ENCODE assay signal across 11 cellular contexts in the genomic region with DNA sequence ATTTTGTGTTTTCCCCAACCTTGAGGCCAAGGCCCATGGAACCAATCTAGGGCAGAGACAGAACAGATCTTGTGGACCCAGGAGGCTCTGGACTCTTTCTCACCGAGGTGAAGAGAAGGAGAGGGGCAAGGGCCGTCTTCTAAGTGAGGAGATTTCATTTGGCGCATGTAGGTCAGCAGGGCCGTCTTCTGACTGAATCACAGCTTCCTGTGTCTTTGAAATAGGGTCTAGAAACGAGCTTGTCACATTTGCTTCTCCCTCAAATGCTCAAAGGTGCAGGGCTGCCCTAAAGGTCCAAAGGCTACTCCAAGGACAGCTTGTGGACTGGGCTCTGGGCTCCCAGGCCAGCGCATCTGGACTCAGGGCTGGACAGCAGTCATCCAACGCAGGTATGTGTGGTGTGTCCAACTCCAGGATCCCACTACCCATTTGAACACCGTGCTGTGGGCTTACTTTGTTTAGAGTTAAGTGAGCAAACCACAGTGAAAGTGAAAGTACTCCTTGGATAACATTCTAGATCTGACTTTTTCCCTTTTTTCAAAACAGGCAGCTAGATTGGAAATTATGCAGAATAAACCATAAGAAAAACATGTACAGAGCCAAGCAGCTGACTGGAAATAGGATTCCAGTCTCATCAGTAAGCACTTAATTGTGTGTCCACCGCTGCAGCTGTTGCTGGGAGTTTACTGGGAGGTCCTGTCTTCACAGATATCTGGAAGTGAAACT.
DNase-seq lines count a peak whose midpoint lies in the region; ATAC-seq and TF ChIP-seq lines count a peak whose summit lies in the region.
"Had no signal": no experiment of that assay in that cellular context is flagged by ENCODE, and none has a peak within 500 bp of the region (broad histone marks: within the 10 kb centered on the region; RNA-seq: fewer than 3 reads in every experiment).

No MANE protein-coding gene starts in this region.

- no peak for DNase-seq in activated T-cell treated with anti-CD3 and anti-CD28 coated beads, Interleukin-2, amount 50 U/mL, for 4 hours
- DNase-seq in activated T-cell treated with anti-CD3 and anti-CD28 coated beads, Interleukin-2, amount 50 U/mL, for 1 hour: no peak
- peak; percentile 51 for DNase-seq in activated naive CD8-positive, alpha-beta T cell treated with anti-CD3 and anti-CD28 coated beads, Interleukin-2, amount 10 ng/mL, durations not matched to agents 7 days and 5 days
- DNase-seq in lower lobe of right lung (no peak), tibial nerve (ENCODE audit: low spot score in 2 of 2) (no peak), mesothelial cell of epicardium (ENCODE audit: low spot score in 2 of 2, unreplicated experiment in 2 of 2) (no peak), NCI-H2107 treated with DMSO at 0.1 percent for 48 hours (lab: John Stamatoyannopoulos, UW; ENCODE audit: unreplicated experiment) (no peak), ascending aorta (ENCODE audit: low spot score in 2 of 2) (no peak)
- DNase-seq: gastrocnemius medialis; Kasumi-1; stimulated activated CD4-positive, alpha-beta T cell treated with anti-CD3 and anti-CD28 coated beads, Interleukin-1b, Interleukin-23, amount 100 ng/mL, for 48 hours had no signal

- H3K9me3 ChIP-seq in lower lobe of right lung (no peaks in the 10 kb centered on the region), tibial nerve (no peaks in the 10 kb centered on the region), ascending aorta (no peaks in the 10 kb centered on the region)
- H3K9me3 ChIP-seq: gastrocnemius medialis had no signal

- H3K4me3 ChIP-seq in lower lobe of right lung: peak overlapping the region; percentile 34
- peak overlapping the region in 3 of 4 donors; percentile 7 to 15 (median 12) for H3K4me3 ChIP-seq in tibial nerve
- H3K4me3 ChIP-seq in ascending aorta: peak overlapping the region in 1 of 2 donors; percentile 18

- peak overlapping the region; percentile 71 for H3K27ac Mint-ChIP-seq in activated naive CD8-positive, alpha-beta T cell treated with anti-CD3 and anti-CD28 coated beads, Interleukin-2, amount 10 ng/mL, durations not matched to agents 7 days and 5 days
- no peak overlapping the region for H3K27ac Mint-ChIP-seq in mesothelial cell of epicardium

- no peak for TF ChIP-seq POLR2A in tibial nerve (IDR thresholded peaks at IDR 0.05)

- intact Hi-C loops in lower lobe of right lung (cut with DNase I) (no loop called here), ascending aorta (cut with DNase I) (no loop called here)

- ATAC-seq in activated T-cell treated with anti-CD3 and anti-CD28 coated beads, Interleukin-2, amount 50 U/mL, for 4 hours: peak; percentile 70 to 76
- ATAC-seq in activated naive CD8-positive, alpha-beta T cell treated with anti-CD3 and anti-CD28 coated beads, Interleukin-2, amount 10 ng/mL, durations not matched to agents 7 days and 5 days (ENCODE audit: low read depth): peak; percentile 73
- peak in 1 of 2 donors; percentile 34 for ATAC-seq in lower lobe of right lung
- ATAC-seq: gastrocnemius medialis had no signal

- H3K36me3 Mint-ChIP-seq in activated T-cell treated with anti-CD3 and anti-CD28 coated beads, Interleukin-2, amount 50 U/mL, for 4 hours (ENCODE audit: insufficient read depth): no peaks in the 10 kb centered on the region
- no peaks in the 10 kb centered on the region for H3K36me3 Mint-ChIP-seq in activated naive CD8-positive, alpha-beta T cell treated with anti-CD3 and anti-CD28 coated beads, Interleukin-2, amount 10 ng/mL, durations not matched to agents 7 days and 5 days
- H3K36me3 Mint-ChIP-seq in mesothelial cell of epicardium: no peaks in the 10 kb centered on the region

- TF ChIP-seq CTCF in lower lobe of right lung (IDR thresholded peaks at IDR 0.05) (no peak), tibial nerve (IDR thresholded peaks at IDR 0.05) (no peak), mesothelial cell of epicardium (IDR thresholded peaks at IDR 0.05; ENCODE audit: unreplicated experiment) (no peak), ascending aorta (IDR thresholded peaks at IDR 0.05) (no peak)

- POLR2A ChIA-PET in activated naive CD8-positive, alpha-beta T cell treated with anti-CD3 and anti-CD28 coated beads, Interleukin-2, amount 10 ng/mL, durations not matched to agents 7 days and 5 days (lab: Charles Lee): interaction anchor here (0.5 to 1.8 kb wide), 2 partner anchors 38 to 233 kb away, joined by 3 to 8 read pairs; no protein-coding TSS in a partner anchor

- H3K36me3 ChIP-seq in lower lobe of right lung (no peaks in the 10 kb centered on the region), tibial nerve (no peaks in the 10 kb centered on the region), ascending aorta (no peaks in the 10 kb centered on the region)
- H3K36me3 ChIP-seq: gastrocnemius medialis had no signal

- TF ChIP-seq EP300 in tibial nerve (IDR thresholded peaks at IDR 0.05): no peak

- H3K27ac ChIP-seq in lower lobe of right lung: peak overlapping the region; percentile 55
- H3K27ac ChIP-seq in tibial nerve: peak overlapping the region in 2 of 4 donors; percentile 49 to 53
- H3K27ac ChIP-seq in ascending aorta: no peak overlapping the region

- H3K27me3 ChIP-seq in lower lobe of right lung (ENCODE audit: low read depth): no peaks in the 10 kb centered on the region
- no peaks in the 10 kb centered on the region for H3K27me3 ChIP-seq in tibial nerve
- H3K27me3 ChIP-seq in ascending aorta: no peaks in the 10 kb centered on the region
- H3K27me3 ChIP-seq: gastrocnemius medialis had no signal

- peak overlapping the region; percentile 48 for H3K4me3 Mint-ChIP-seq in activated T-cell treated with anti-CD3 and anti-CD28 coated beads, Interleukin-2, amount 50 U/mL, for 4 hours
- peak overlapping the region; percentile 56 for H3K4me3 Mint-ChIP-seq in activated naive CD8-positive, alpha-beta T cell treated with anti-CD3 and anti-CD28 coated beads, Interleukin-2, amount 10 ng/mL, durations not matched to agents 7 days and 5 days
- H3K4me3 Mint-ChIP-seq in mesothelial cell of epicardium: no peak overlapping the region

- H3K4me1 Mint-ChIP-seq in activated T-cell treated with anti-CD3 and anti-CD28 coated beads, Interleukin-2, amount 50 U/mL, for 4 hours (ENCODE audit: low read depth): peaks cover 17% of the 10 kb centered on the region
- peaks cover 14% of the 10 kb centered on the region for H3K4me1 Mint-ChIP-seq in activated naive CD8-positive, alpha-beta T cell treated with anti-CD3 and anti-CD28 coated beads, Interleukin-2, amount 10 ng/mL, durations not matched to agents 7 days and 5 days
- no peaks in the 10 kb centered on the region for H3K4me1 Mint-ChIP-seq in mesothelial cell of epicardium

- 63 to 66% methylated on average over 9 of the region's 9 CpGs for WGBS in tibial nerve, 2 donors

- no peaks in the 10 kb centered on the region for H3K9me3 Mint-ChIP-seq in activated T-cell treated with anti-CD3 and anti-CD28 coated beads, Interleukin-2, amount 50 U/mL, for 4 hours
- H3K9me3 Mint-ChIP-seq in activated naive CD8-positive, alpha-beta T cell treated with anti-CD3 and anti-CD28 coated beads, Interleukin-2, amount 10 ng/mL, durations not matched to agents 7 days and 5 days: no peaks in the 10 kb centered on the region
- H3K9me3 Mint-ChIP-seq in mesothelial cell of epicardium: no peaks in the 10 kb centered on the region

- peaks cover 18% of the 10 kb centered on the region for H3K4me1 ChIP-seq in lower lobe of right lung
- H3K4me1 ChIP-seq in tibial nerve: peaks cover 0 to 14% (median 9%) of the 10 kb centered on the region in 4 donors
- no peaks in the 10 kb centered on the region for H3K4me1 ChIP-seq in ascending aorta

- H3K27me3 Mint-ChIP-seq in activated T-cell treated with anti-CD3 and anti-CD28 coated beads, Interleukin-2, amount 50 U/mL, for 4 hours (ENCODE audit: low read depth): no peaks in the 10 kb centered on the region
- H3K27me3 Mint-ChIP-seq in activated naive CD8-positive, alpha-beta T cell treated with anti-CD3 and anti-CD28 coated beads, Interleukin-2, amount 10 ng/mL, durations not matched to agents 7 days and 5 days: peaks cover 9% of the 10 kb centered on the region
- H3K27me3 Mint-ChIP-seq in mesothelial cell of epicardium (ENCODE audit: low read depth): no peaks in the 10 kb centered on the region
